In genomic region chr15:51622269-51623180, GRCh38 we compare ENCODE assay signal across 8 cellular contexts. TPM values are rescaled to one million over a fixed set of nuclear protein-coding genes. Genes with fewer than 3 reads are reported as not detected.
DNase-seq lines count a peak whose midpoint lies in the region; ATAC-seq and TF ChIP-seq lines count a peak whose summit lies in the region.

A gene with protein sequence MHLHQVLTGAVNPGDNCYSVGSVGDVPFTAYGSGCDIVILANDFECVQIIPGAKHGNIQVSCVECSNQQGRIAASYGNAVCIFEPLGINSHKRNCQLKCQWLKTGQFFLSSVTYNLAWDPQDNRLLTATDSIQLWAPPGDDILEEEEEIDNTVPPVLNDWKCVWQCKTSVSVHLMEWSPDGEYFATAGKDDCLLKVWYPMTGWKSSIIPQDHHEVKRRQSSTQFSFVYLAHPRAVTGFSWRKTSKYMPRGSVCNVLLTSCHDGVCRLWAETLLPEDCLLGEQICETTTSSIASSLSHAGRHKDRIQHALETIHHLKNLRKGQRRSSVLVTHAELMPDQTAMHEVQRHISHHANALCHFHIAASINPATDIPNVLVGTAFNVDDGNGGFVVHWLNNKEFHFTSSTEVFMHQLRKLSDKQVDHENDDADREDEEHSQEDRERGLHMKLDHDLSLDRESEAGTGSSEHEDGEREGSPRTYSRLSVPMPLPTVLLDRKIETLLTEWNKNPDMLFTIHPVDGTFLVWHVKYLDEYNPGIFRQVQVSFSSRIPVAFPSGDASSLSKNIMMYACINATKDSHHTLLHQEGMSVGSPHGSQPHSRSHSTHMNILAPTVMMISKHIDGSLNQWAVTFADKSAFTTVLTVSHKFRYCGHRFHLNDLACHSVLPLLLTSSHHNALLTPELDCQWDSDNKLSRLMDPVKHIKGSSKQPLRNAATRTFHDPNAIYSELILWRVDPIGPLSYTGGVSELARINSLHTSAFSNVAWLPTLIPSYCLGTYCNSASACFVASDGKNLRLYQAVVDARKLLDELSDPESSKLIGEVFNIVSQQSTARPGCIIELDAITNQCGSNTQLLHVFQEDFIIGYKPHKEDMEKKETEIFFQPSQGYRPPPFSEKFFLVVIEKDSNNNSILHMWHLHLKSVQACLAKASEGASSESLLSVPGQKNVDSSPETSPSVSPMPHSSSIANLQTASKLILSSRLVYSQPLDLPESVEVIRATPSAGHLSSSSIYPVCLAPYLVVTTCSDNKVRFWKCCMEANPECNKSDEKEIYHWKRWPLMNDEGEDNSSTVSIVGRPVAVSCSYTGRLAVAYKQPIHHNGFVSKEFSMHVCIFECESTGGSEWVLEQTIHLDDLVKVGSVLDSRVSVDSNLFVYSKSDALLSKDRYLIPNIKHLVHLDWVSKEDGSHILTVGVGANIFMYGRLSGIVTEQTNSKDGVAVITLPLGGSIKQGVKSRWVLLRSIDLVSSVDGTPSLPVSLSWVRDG (N-terminal part only) (minus strand): TSS chr15:51622771. CDS start chr15:51622545, 226 bp downstream.

- RAD21 ChIA-PET in HCT116 (lab: Charles Lee; ENCODE audit: low non-redundant PET in 1 of 2, low total read pairs in 2 of 2, uncharacterized antibody in 2 of 2, unreplicated experiment in 2 of 2), result no interaction called here

- POLR2A ChIA-PET in HCT116 (lab: Charles Lee), result interaction anchor here (0.6 to 0.8 kb wide), 2 partner anchors 9 to 1074 kb away, joined by 3 read pairs; no protein-coding TSS in a partner anchor

- H3K4me2 ChIP-seq in HCT116 (ENCODE audit: low read length), result peak within 1 kb of the TSS; percentile 89

- CTCF ChIA-PET in HCT116 (lab: Charles Lee), result interaction anchor here (1.2 to 3.5 kb wide), 3 partner anchors 28 to 154 kb away, joined by 6 to 15 read pairs (median 7); no protein-coding TSS in a partner anchor

- H3K4me1 ChIP-seq in ES-I3 (ENCODE audit: insufficient read depth, low read length) (peaks cover 4% of the 10 kb centered on the region; the same call in 1 of the 2 replicates), HCT116 (ENCODE audit: control insufficient read depth in 1 of 2, insufficient read depth in 2 of 2, low read length in 2 of 2) (peaks cover 10 to 22% of the 10 kb centered on the region in 2 experiments), upper lobe of left lung (peaks cover 8 to 19% (median 12%) of the 10 kb centered on the region in 4 donors)

- peaks cover 36% of the 10 kb centered on the region for H3K79me2 ChIP-seq in HCT116 (ENCODE audit: insufficient read depth, low read length)

- H3K9me2 ChIP-seq in HCT116 (ENCODE audit: insufficient read depth), result no peaks in the 10 kb centered on the region

- H3K36me3 ChIP-seq in ES-I3 (ENCODE audit: insufficient read depth, low read length) (no peaks in the 10 kb centered on the region), HCT116 (ENCODE audit: control insufficient read depth in 1 of 2, insufficient read depth in 2 of 2, low read length in 2 of 2) (no peaks in the 10 kb centered on the region), upper lobe of left lung (no peaks in the 10 kb centered on the region)

- H2AFZ ChIP-seq in HCT116 (ENCODE audit: low read depth, low read length, poor library complexity, severe bottlenecking), result peak within 1 kb of the TSS; percentile 57

- peak; percentile 65 for DNase-seq in HCT116 (ENCODE audit: low read depth, low spot score)
- DNase-seq in NCI-H1092 (lab: John Stamatoyannopoulos, UW), result peak; percentile 87
- DNase-seq in T follicular helper cell (ENCODE audit: low read depth), result peak; percentile 55
- peak; percentile 46 to 99 (median 80) for DNase-seq in amygdala (lab: John Stamatoyannopoulos, UW)
- DNase-seq in left cardiac atrium, result peak; percentile 91
- peak; percentile 95 for DNase-seq in posterior vena cava (ENCODE audit: low spot score)
- DNase-seq in upper lobe of left lung, result peak; percentile 84 to 98

- intact Hi-C loops in HCT116 (cut with micrococcal nuclease), result loop anchor here (2.0 kb wide), 1 partner anchor 86 kb away; no protein-coding TSS in a partner anchor
- intact Hi-C loops in left cardiac atrium (cut with DNase I), result no loop called here
- intact Hi-C loops in posterior vena cava (cut with DNase I), result no loop called here

- H3K27ac ChIP-seq in HCT116 (ENCODE audit: low read depth, low read length) (peak within 1 kb of the TSS; percentile 91), upper lobe of left lung (peak within 1 kb of the TSS; percentile 84 to 95 (median 92))

- H3K27me3 ChIP-seq in HCT116 (ENCODE audit: insufficient read depth, low read length), result no peaks in the 10 kb centered on the region
- H3K27me3 ChIP-seq in upper lobe of left lung, result no peaks in the 10 kb centered on the region

- TF ChIP-seq RAD21 in HCT116 (IDR thresholded peaks at IDR 0.05; ENCODE audit: low read depth), result no peak

- WGBS in upper lobe of left lung, 2 donors, result 1% methylated on average over 20 to 28 of the region's 96 CpGs

- TF ChIP-seq POLR2A in HCT116 (IDR thresholded peaks at IDR 0.05; ENCODE audit: borderline replicate concordance, extremely low read depth, insufficient read depth, insufficient read length), result no peak
- TF ChIP-seq POLR2A in upper lobe of left lung (IDR thresholded peaks at IDR 0.05), result peak in 1 of 4 donors; percentile 90

- no peaks in the 10 kb centered on the region for H3K9me3 ChIP-seq in ES-I3 (ENCODE audit: control insufficient read depth, insufficient read depth, low read length)
- H3K9me3 ChIP-seq in HCT116 (ENCODE audit: control insufficient read depth in 1 of 2, insufficient read depth in 1 of 2, low read depth in 1 of 2, low read length in 2 of 2), result no peaks in the 10 kb centered on the region
- H3K9me3 ChIP-seq in upper lobe of left lung, result no peaks in the 10 kb centered on the region

- peak within 1 kb of the TSS; percentile 81 to 83 for H3K4me3 ChIP-seq in HCT116 (replicated peaks in 1 of 2; ENCODE audit: low read depth in 1 of 2, low read length in 2 of 2)
- H3K4me3 ChIP-seq in upper lobe of left lung, result peak within 1 kb of the TSS; percentile 74 to 89 (median 86)

- H4K20me1 ChIP-seq in HCT116 (ENCODE audit: insufficient read depth), result no peaks in the 10 kb centered on the region

- BruUV-seq in HCT116 (replicated peaks; lab: Mats Ljungman, UMichigan), result TSS peak; percentile 43

- TF ChIP-seq EP300 in upper lobe of left lung (IDR thresholded peaks at IDR 0.05), result no peak

- H3K9ac ChIP-seq in ES-I3 (ENCODE audit: low read depth, low read length) (peak within 1 kb of the TSS; percentile 81), HCT116 (ENCODE audit: low read length) (peak within 1 kb of the TSS; percentile 82)

- TF ChIP-seq CTCF in HCT116 (IDR thresholded peaks at IDR 0.05 in 2 of 3, conservative IDR thresholded peaks at IDR 0.05 in 1 of 3; ENCODE audit: borderline replicate concordance in 1 of 3, insufficient read depth in 1 of 3, low read depth in 2 of 3, low read length in 2 of 3) (no peak), upper lobe of left lung (IDR thresholded peaks at IDR 0.05) (peak in 1 of 6 experiments; percentile 21)

- ATAC-seq in HCT116, result peak; percentile 83
- ATAC-seq in left cardiac atrium, result peak; percentile 88 to 91
- peak; percentile 86 to 92 for ATAC-seq in upper lobe of left lung (ENCODE audit: low FRiP score in 2 of 2)

TF ChIP-seq in HCT116, 20 proteins besides CTCF, POLR2A, EP300 and RAD21 (continues in another document):
- TF ChIP-seq POLR2AphosphoS5 (IDR thresholded peaks at IDR 0.05; ENCODE audit: low read depth, low read length) (peak; percentile 62), SIN3A (IDR thresholded peaks at IDR 0.05; ENCODE audit: low read depth) (peak; percentile 2; the same call in 1 of the 2 replicates), EGR1 (IDR thresholded peaks at IDR 0.05; ENCODE audit: low read depth) (no peak), CEBPB (IDR thresholded peaks at IDR 0.05; ENCODE audit: low read depth) (no peak), MAX (IDR thresholded peaks at IDR 0.05) (peak; percentile 38), CBX3 (IDR thresholded peaks at IDR 0.05; ENCODE audit: low read depth) (no peak; the same call in 1 of the 2 replicates), YY1 (IDR thresholded peaks at IDR 0.05; ENCODE audit: extremely low read depth, insufficient replicate concordance, low read depth, low read length) (no peak), SP1 (IDR thresholded peaks at IDR 0.05; ENCODE audit: low read depth) (no peak), ZFX (IDR thresholded peaks at IDR 0.05) (peak; percentile 26; the same call in 1 of the 2 replicates), FOSL1 (IDR thresholded peaks at IDR 0.05; ENCODE audit: low read depth) (no peak), TCF7L2 (IDR thresholded peaks at IDR 0.05; ENCODE audit: borderline replicate concordance, extremely low read depth, insufficient read depth, insufficient read length) (peak; percentile 16), REST (IDR thresholded peaks at IDR 0.05; ENCODE audit: low read depth) (no peak)

RNA-seq across cellular contexts. Expression of the gene that starts here (rescaled TPM):
- total RNA-seq in HCT116 (2021; ENCODE audit: unreplicated experiment) (21.5 TPM), left cardiac atrium (10 to 100 TPM; 11.3 to 17.6 TPM), posterior vena cava (10 to 100 TPM; 23.2 to 31.5 TPM), upper lobe of left lung (100 to 1,000 TPM in 1 of 6 donors, 10 to 100 TPM in 5; 39.8 to 140 (median 58.1) TPM)
- 11.8 and 13.3 TPM in 2 replicates for polyA plus RNA-seq in HCT116 (2012)

Comparison
In these comparisons a context has a peak if more than half of its experiments do, and no peak if none do; other contexts are left out.
1. Peak in every context shown above with its lines: DNase-seq, ATAC-seq, H3K4me3 ChIP-seq and H3K27ac ChIP-seq.